In genomic region chr9:133604214-133604613, GRCh38 we compare ENCODE assay signal across 10 cellular contexts. TPM values are rescaled to one million over a fixed set of nuclear protein-coding genes. Genes with fewer than 3 reads are reported as not detected.
DNase-seq lines count a peak whose midpoint lies in the region; ATAC-seq and TF ChIP-seq lines count a peak whose summit lies in the region.
"Had no signal": no experiment of that assay in that cellular context is flagged by ENCODE, and none has a peak within 500 bp of the region (broad histone marks: within the 10 kb centered on the region; RNA-seq: fewer than 3 reads in every experiment).

No MANE protein-coding gene starts in this region.

- H2BK120ac ChIP-seq in H9 (ENCODE audit: low read depth, low read length, poor library complexity, severe bottlenecking): no peak overlapping the region

- H3K27me3 ChIP-seq in H9 (ENCODE audit: insufficient read depth, low read length): peaks cover 8% of the 10 kb centered on the region; the same call in 1 of the 2 replicates

- H2AK5ac ChIP-seq in H9 (ENCODE audit: insufficient read length, low read length): no peak overlapping the region

- H2BK12ac ChIP-seq in H9 (ENCODE audit: insufficient read length, low read depth, low read length): no peak overlapping the region

- intact Hi-C loops in activated T-helper 1 cell treated with anti-CD3 and anti-CD28 coated beads, Interleukin-12 subunit alpha, Interleukin-12 subunit beta, Interleukin-2, Interleukin-4 antibody, amounts not matched to agents 30 ng/mL and 10 ng/mL and 1 ng/mL, durations not matched to agents 14 hours and 24 hours and 36 hours (cut with micrococcal nuclease): no loop called here

- no peak overlapping the region for H3K18ac ChIP-seq in H9 (ENCODE audit: insufficient read length, low read depth, low read length)

- POLR2A ChIA-PET in activated CD8-positive, alpha-beta T cell treated with anti-CD3 and anti-CD28 coated beads, Interleukin-2, amount 10 ng/mL, durations not matched to agents 7 days and 5 days (lab: Charles Lee): no interaction called here
- POLR2A ChIA-PET in HEK293T (lab: Yijun Ruan, JAX): no interaction called here

- no peak overlapping the region; a peak in 1 of 7 replicates for H3K27ac Mint-ChIP-seq in H9
- H3K27ac Mint-ChIP-seq in activated CD8-positive, alpha-beta T cell treated with anti-CD3 and anti-CD28 coated beads, Interleukin-2, amount 10 ng/mL, durations not matched to agents 7 days and 5 days: no peak overlapping the region
- no peak overlapping the region for H3K27ac Mint-ChIP-seq in activated T-helper 1 cell treated with anti-CD3 and anti-CD28 coated beads, Interleukin-12 subunit alpha, Interleukin-12 subunit beta, Interleukin-2, Interleukin-4 antibody, amounts not matched to agents 30 ng/mL and 10 ng/mL and 1 ng/mL, durations not matched to agents 14 hours and 24 hours and 36 hours
- H3K27ac Mint-ChIP-seq: T-helper 1 cell treated with Interleukin-12 subunit alpha and Interleukin-12 subunit beta and Interleukin-4 antibody, amounts not matched to agents 30 μg/mL and 1 μg/mL, for 36 hours had no signal

- H4K91ac ChIP-seq in H9 (ENCODE audit: insufficient read length, low read depth, low read length): no peak overlapping the region

- no peaks in the 10 kb centered on the region for H3K79me1 ChIP-seq in H9 (ENCODE audit: insufficient read depth, low read depth, low read length, poor library complexity, severe bottlenecking)

- no peak overlapping the region for H3T11ph ChIP-seq in H9 (ENCODE audit: low read length)

- H3K4me1 ChIP-seq in H9 (ENCODE audit: insufficient read depth, low read length): no peaks in the 10 kb centered on the region

- no peak overlapping the region for H3K4ac ChIP-seq in H9 (ENCODE audit: low read depth, low read length)

- H2BK15ac ChIP-seq in H9 (ENCODE audit: low read depth, low read length): no peak overlapping the region

- peaks cover 5 to 28% of the 10 kb centered on the region in 2 experiments; a peak in 3 of 4 replicates for H3K4me1 Mint-ChIP-seq in H9
- peaks cover 10% of the 10 kb centered on the region for H3K4me1 Mint-ChIP-seq in activated CD8-positive, alpha-beta T cell treated with anti-CD3 and anti-CD28 coated beads, Interleukin-2, amount 10 ng/mL, durations not matched to agents 7 days and 5 days (ENCODE audit: low read depth)
- no peaks in the 10 kb centered on the region for H3K4me1 Mint-ChIP-seq in activated T-helper 1 cell treated with anti-CD3 and anti-CD28 coated beads, Interleukin-12 subunit alpha, Interleukin-12 subunit beta, Interleukin-2, Interleukin-4 antibody, amounts not matched to agents 30 ng/mL and 10 ng/mL and 1 ng/mL, durations not matched to agents 14 hours and 24 hours and 36 hours (ENCODE audit: low read depth)

- no peak overlapping the region for H3K23ac ChIP-seq in H9 (ENCODE audit: insufficient read length, low read depth, low read length)

- H4K5ac ChIP-seq in H9 (ENCODE audit: insufficient read length, low read depth, low read length): no peak overlapping the region

- no peak for DNase-seq in AG09309 (ENCODE audit: low read depth)
- no peak for DNase-seq in H9
- peak; percentile 66 for DNase-seq in activated CD8-positive, alpha-beta T cell treated with anti-CD3 and anti-CD28 coated beads, Interleukin-2, amount 10 ng/mL, durations not matched to agents 7 days and 5 days
- no peak for DNase-seq in left lobe of liver (ENCODE audit: low spot score)
- DNase-seq in activated T-helper 1 cell treated with anti-CD3 and anti-CD28 coated beads, Interleukin-12 subunit alpha, Interleukin-12 subunit beta, Interleukin-2, Interleukin-4 antibody, amounts not matched to agents 30 ng/mL and 10 ng/mL and 1 ng/mL, durations not matched to agents 14 hours and 24 hours and 36 hours (ENCODE audit: low spot score): no peak
- no peak for DNase-seq in HEK293T (ENCODE audit: extremely low spot score)
- DNase-seq in GM03348 (ENCODE audit: low spot score): no peak
- DNase-seq in HuH-7 (ENCODE audit: low spot score): no peak

- no peak overlapping the region for H3K4me3 ChIP-seq in AG09309 (ENCODE audit: control insufficient read depth, low read depth, low read length)

- H3K4me2 ChIP-seq in H9 (ENCODE audit: insufficient read depth, insufficient read length, low read length): no peak overlapping the region

- H3K9me3 Mint-ChIP-seq in H9: no peaks in the 10 kb centered on the region
- H3K9me3 Mint-ChIP-seq in activated CD8-positive, alpha-beta T cell treated with anti-CD3 and anti-CD28 coated beads, Interleukin-2, amount 10 ng/mL, durations not matched to agents 7 days and 5 days (ENCODE audit: insufficient read depth): no peaks in the 10 kb centered on the region
- H3K9me3 Mint-ChIP-seq in activated T-helper 1 cell treated with anti-CD3 and anti-CD28 coated beads, Interleukin-12 subunit alpha, Interleukin-12 subunit beta, Interleukin-2, Interleukin-4 antibody, amounts not matched to agents 30 ng/mL and 10 ng/mL and 1 ng/mL, durations not matched to agents 14 hours and 24 hours and 36 hours: no peaks in the 10 kb centered on the region
- H3K9me3 Mint-ChIP-seq: T-helper 1 cell treated with Interleukin-12 subunit alpha and Interleukin-12 subunit beta and Interleukin-4 antibody, amounts not matched to agents 30 μg/mL and 1 μg/mL, for 36 hours had no signal

- no peaks in the 10 kb centered on the region for H3K36me3 Mint-ChIP-seq in H9 (ENCODE audit: insufficient read depth in 1 of 3, low read depth in 3 of 3)
- H3K36me3 Mint-ChIP-seq in activated CD8-positive, alpha-beta T cell treated with anti-CD3 and anti-CD28 coated beads, Interleukin-2, amount 10 ng/mL, durations not matched to agents 7 days and 5 days (ENCODE audit: low read depth): no peaks in the 10 kb centered on the region
- H3K36me3 Mint-ChIP-seq in activated T-helper 1 cell treated with anti-CD3 and anti-CD28 coated beads, Interleukin-12 subunit alpha, Interleukin-12 subunit beta, Interleukin-2, Interleukin-4 antibody, amounts not matched to agents 30 ng/mL and 10 ng/mL and 1 ng/mL, durations not matched to agents 14 hours and 24 hours and 36 hours (ENCODE audit: low read depth): no peaks in the 10 kb centered on the region

- CTCF ChIA-PET in activated CD8-positive, alpha-beta T cell treated with anti-CD3 and anti-CD28 coated beads, Interleukin-2, amount 10 ng/mL, durations not matched to agents 7 days and 5 days (lab: Charles Lee): interaction anchor here (1.3 to 3.5 kb wide), 7 partner anchors 14 to 390 kb away, joined by 3 to 26 read pairs (median 6); no protein-coding TSS in a partner anchor
- CTCF ChIA-PET in HEK293T (lab: Yijun Ruan, JAX): no interaction called here

- peak; percentile 79 for ATAC-seq in activated CD8-positive, alpha-beta T cell treated with anti-CD3 and anti-CD28 coated beads, Interleukin-2, amount 10 ng/mL, durations not matched to agents 7 days and 5 days
- ATAC-seq in left lobe of liver: peak; percentile 62

- no CpG with 5 or more reads among the region's 5 CpGs for WGBS in H9 (ENCODE audit: extremely low coverage, insufficient read length, low lambda C conversion rate)

- H4K20me1 ChIP-seq in H9 (ENCODE audit: control insufficient read depth, insufficient read depth, insufficient read length): no peaks in the 10 kb centered on the region

- no peak overlapping the region for H3K9ac ChIP-seq in H9 (ENCODE audit: extremely low read depth, insufficient read length, low read length)

- no peaks in the 10 kb centered on the region for H3K79me2 ChIP-seq in H9 (ENCODE audit: insufficient read depth, low read length)

- H3K14ac ChIP-seq in H9 (ENCODE audit: insufficient read depth, low read length): no peak overlapping the region

- peaks cover 32% of the 10 kb centered on the region for H3K27me3 Mint-ChIP-seq in H9 (ENCODE audit: low read depth)
- peaks cover 12% of the 10 kb centered on the region for H3K27me3 Mint-ChIP-seq in activated CD8-positive, alpha-beta T cell treated with anti-CD3 and anti-CD28 coated beads, Interleukin-2, amount 10 ng/mL, durations not matched to agents 7 days and 5 days (ENCODE audit: low read depth)
- peaks cover 4% of the 10 kb centered on the region for H3K27me3 Mint-ChIP-seq in activated T-helper 1 cell treated with anti-CD3 and anti-CD28 coated beads, Interleukin-12 subunit alpha, Interleukin-12 subunit beta, Interleukin-2, Interleukin-4 antibody, amounts not matched to agents 30 ng/mL and 10 ng/mL and 1 ng/mL, durations not matched to agents 14 hours and 24 hours and 36 hours (ENCODE audit: insufficient read depth)

- peak overlapping the region in 1 of 2 experiments; percentile 45; a peak in 1 of 5 replicates for H3K4me3 Mint-ChIP-seq in H9
- H3K4me3 Mint-ChIP-seq in activated CD8-positive, alpha-beta T cell treated with anti-CD3 and anti-CD28 coated beads, Interleukin-2, amount 10 ng/mL, durations not matched to agents 7 days and 5 days: no peak overlapping the region
- no peak overlapping the region for H3K4me3 Mint-ChIP-seq in activated T-helper 1 cell treated with anti-CD3 and anti-CD28 coated beads, Interleukin-12 subunit alpha, Interleukin-12 subunit beta, Interleukin-2, Interleukin-4 antibody, amounts not matched to agents 30 ng/mL and 10 ng/mL and 1 ng/mL, durations not matched to agents 14 hours and 24 hours and 36 hours
- H3K4me3 Mint-ChIP-seq: T-helper 1 cell treated with Interleukin-12 subunit alpha and Interleukin-12 subunit beta and Interleukin-4 antibody, amounts not matched to agents 30 μg/mL and 1 μg/mL, for 36 hours had no signal

- H3K23me2 ChIP-seq in H9 (ENCODE audit: insufficient read length, low read depth, low read length, poor library complexity, severe bottlenecking): peaks cover 3% of the 10 kb centered on the region

- no peak overlapping the region for H4K8ac ChIP-seq in H9 (replicated peaks; ENCODE audit: insufficient read length, low read depth, low read length)

- H3K9me3 ChIP-seq in H9 (ENCODE audit: control insufficient read depth, low read depth, low read length): no peaks in the 10 kb centered on the region

- H2AFZ ChIP-seq in H9 (ENCODE audit: low read length): no peak overlapping the region

- H3K56ac ChIP-seq in H9 (ENCODE audit: insufficient read length, low read depth, low read length): no peak overlapping the region

- TF ChIP-seq CTCF in AG09309 (IDR thresholded peaks at IDR 0.05; ENCODE audit: control insufficient read depth, insufficient read depth, low read depth, low read length, missing control alignments): peak; percentile 1
- TF ChIP-seq CTCF in H9 (conservative IDR thresholded peaks at IDR 0.05): peak; percentile 17; the same call in 2 of the 3 replicates

- H3K27ac ChIP-seq in H9 (ENCODE audit: insufficient read length, low read depth, low read length): no peak overlapping the region

- H2BK5ac ChIP-seq in H9 (ENCODE audit: insufficient read length, low read length): no peak overlapping the region

- no peak overlapping the region for H2BK20ac ChIP-seq in H9 (ENCODE audit: low read depth, low read length, poor library complexity, severe bottlenecking)

RNA-seq across cellular contexts. Expression of gene FAM163B, which starts 5.0 kb away (rescaled TPM):
- total RNA-seq in H9 (2021) (0.39 and 0.64 TPM in 2 replicates), left lobe of liver (2.8 TPM)
- not detected for total RNA-seq in activated CD8-positive, alpha-beta T cell treated with anti-CD3 and anti-CD28 coated beads, Interleukin-2, amount 10 ng/mL, durations not matched to agents 7 days and 5 days
- not detected in 2 replicates for total RNA-seq in activated T-helper 1 cell treated with anti-CD3 and anti-CD28 coated beads, Interleukin-12 subunit alpha, Interleukin-12 subunit beta, Interleukin-2, Interleukin-4 antibody, amounts not matched to agents 30 ng/mL and 10 ng/mL and 1 ng/mL, durations not matched to agents 14 hours and 24 hours and 36 hours
- total RNA-seq: Calu3 had no signal

RNA-seq across cellular contexts. Expression of gene DBH, which starts 31.9 kb away (rescaled TPM):
- total RNA-seq in H9 (2021) (not detected in 2 replicates), left lobe of liver (16.7 TPM)
- not detected for total RNA-seq in activated CD8-positive, alpha-beta T cell treated with anti-CD3 and anti-CD28 coated beads, Interleukin-2, amount 10 ng/mL, durations not matched to agents 7 days and 5 days
- total RNA-seq in activated T-helper 1 cell treated with anti-CD3 and anti-CD28 coated beads, Interleukin-12 subunit alpha, Interleukin-12 subunit beta, Interleukin-2, Interleukin-4 antibody, amounts not matched to agents 30 ng/mL and 10 ng/mL and 1 ng/mL, durations not matched to agents 14 hours and 24 hours and 36 hours: not detected in 2 replicates
- total RNA-seq: Calu3 had no signal

Comparison
In these comparisons a context has a peak if more than half of its experiments do, and no peak if none do; other contexts are left out.
1. RNA of gene DBH, which starts 31.9 kb away (total RNA-seq): 16.7 TPM in left lobe of liver (single experiment); not detected in H9, not detected in activated CD8-positive, alpha-beta T cell treated with anti-CD3 and anti-CD28 coated beads, Interleukin-2, amount 10 ng/mL, durations not matched to agents 7 days and 5 days and not detected in activated T-helper 1 cell treated with anti-CD3 and anti-CD28 coated beads, Interleukin-12 subunit alpha, Interleukin-12 subunit beta, Interleukin-2, Interleukin-4 antibody, amounts not matched to agents 30 ng/mL and 10 ng/mL and 1 ng/mL, durations not matched to agents 14 hours and 24 hours and 36 hours; every median in the first group is over 10 times any median in the second.